In the genomic region with DNA sequence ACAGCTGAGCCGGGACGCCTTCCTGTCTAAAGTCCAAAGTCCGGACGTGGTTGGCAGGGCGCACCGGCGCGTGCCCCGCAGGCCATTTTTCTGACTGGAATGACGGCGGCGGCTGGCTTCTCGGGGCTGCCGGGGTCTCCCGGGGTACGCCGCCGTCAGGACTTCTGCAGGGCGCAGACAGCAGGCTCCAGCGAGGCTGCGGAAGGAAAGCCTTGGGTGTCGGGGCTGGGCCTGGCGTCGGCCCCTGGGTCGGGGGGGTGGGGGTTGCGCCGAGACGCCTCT, we compare ENCODE assay signal across 8 cellular contexts. TPM values are rescaled to one million over a fixed set of nuclear protein-coding genes. Genes with fewer than 3 reads are reported as not detected.
DNase-seq lines count a peak whose midpoint lies in the region; FAIRE-seq and TF ChIP-seq lines count a peak whose summit lies in the region.

No MANE protein-coding gene starts in this region.

- H3K36me3 Mint-ChIP-seq in HFFc6 (ENCODE audit: low read depth), result peaks cover 6% of the 10 kb centered on the region

- H3K9me3 Mint-ChIP-seq in HFFc6, result peaks cover 15% of the 10 kb centered on the region

- no peaks in the 10 kb centered on the region for H3K36me3 ChIP-seq in bronchial epithelial cell (ENCODE audit: control insufficient read depth, insufficient read depth, low read length)

- no peaks in the 10 kb centered on the region for H3K27me3 ChIP-seq in bronchial epithelial cell (ENCODE audit: control insufficient read depth, insufficient read depth, low read length)

- TF ChIP-seq POLR2A in lower leg skin (IDR thresholded peaks at IDR 0.05), result no peak

- no peaks in the 10 kb centered on the region; the same call in none of the 2 replicates for H3K27me3 Mint-ChIP-seq in HFFc6 (ENCODE audit: insufficient read depth)

- H3K27ac ChIP-seq in temporal lobe (ENCODE audit: low read depth, low read length), result peak overlapping the region; percentile 79

- H3K4me3 ChIP-seq in bronchial epithelial cell (ENCODE audit: low read depth, low read length) (peak overlapping the region; percentile 57), lower leg skin (ENCODE audit: low read depth, poor library complexity, severe bottlenecking) (peak overlapping the region; percentile 90)

- peak overlapping the region; percentile 84 for H3K4me3 Mint-ChIP-seq in HFFc6

- intact Hi-C loops in lower leg skin (cut with DNase I; ENCODE audit: low total_unique reads), result no loop called here

- no peak for FAIRE-seq in bronchial epithelial cell (lab: Jason Lieb, UNC)
- FAIRE-seq in D721Med (lab: Jason Lieb, UNC), result no peak

- DNase-seq in NCI-H1092 treated with DMSO at 0.1 percent for 48 hours (lab: John Stamatoyannopoulos, UW) (peak; percentile 77), NCI-H1092 (lab: John Stamatoyannopoulos, UW) (no peak), HFFc6 (peak; percentile 18), NCI-H2171 treated with DMSO at 0.1 percent for 48 hours (lab: John Stamatoyannopoulos, UW) (peak; percentile 31), bronchial epithelial cell (ENCODE audit: low read depth) (no peak), lower leg skin (ENCODE audit: low spot score in 2 of 2) (peak; percentile 45 to 88), D721Med (ENCODE audit: insufficient read length, low spot score) (no peak)

- H3K27ac Mint-ChIP-seq in HFFc6, result peak overlapping the region; percentile 96

- peaks cover 44% of the 10 kb centered on the region for H3K4me1 Mint-ChIP-seq in HFFc6 (ENCODE audit: low read depth)

- no peak for TF ChIP-seq CTCF in HFFc6 (IDR thresholded peaks at IDR 0.05)
- no peak for TF ChIP-seq CTCF in bronchial epithelial cell (IDR thresholded peaks at IDR 0.05; ENCODE audit: insufficient read depth, low read length, severe bottlenecking)
- no peak for TF ChIP-seq CTCF in lower leg skin (IDR thresholded peaks at IDR 0.05)
- TF ChIP-seq CTCF in D721Med (IDR thresholded peaks at IDR 0.05; ENCODE audit: insufficient read depth, missing control alignments), result no peak

- 0 to 3% methylated on average over 8 to 27 of the region's 28 CpGs for WGBS in lower leg skin, 2 donors

RNA-seq across cellular contexts. Expression of a gene that starts 32.8 kb away (rescaled TPM):
- total RNA-seq in HFFc6 (2021; fragmentation: NEBNext Ultra II Directional; extraction: Animal tissue kit (Norgen Biotek cat#: 25700)), result 10 to 100 TPM; 11.5 to 16.3 (median 13.0) TPM
- 41.9 and 54.3 TPM in 2 replicates for total RNA-seq in bronchial epithelial cell
- total RNA-seq in lower leg skin, result 10 to 100 TPM; 14.0 to 19.5 (median 15.8) TPM
- 16.2 TPM for total RNA-seq in temporal lobe

Comparison
In these comparisons a context has a peak if more than half of its experiments do, and no peak if none do; other contexts are left out.
1. DNase-seq: peak in NCI-H1092 treated with DMSO at 0.1 percent for 48 hours (single experiment), HFFc6 (single experiment), NCI-H2171 treated with DMSO at 0.1 percent for 48 hours (single experiment) and lower leg skin (2 of 2); none in NCI-H1092 (single experiment), bronchial epithelial cell (single experiment) and D721Med (single experiment).